Comparison of ENCODE assay signal across 1 cellular context in the genomic region with DNA sequence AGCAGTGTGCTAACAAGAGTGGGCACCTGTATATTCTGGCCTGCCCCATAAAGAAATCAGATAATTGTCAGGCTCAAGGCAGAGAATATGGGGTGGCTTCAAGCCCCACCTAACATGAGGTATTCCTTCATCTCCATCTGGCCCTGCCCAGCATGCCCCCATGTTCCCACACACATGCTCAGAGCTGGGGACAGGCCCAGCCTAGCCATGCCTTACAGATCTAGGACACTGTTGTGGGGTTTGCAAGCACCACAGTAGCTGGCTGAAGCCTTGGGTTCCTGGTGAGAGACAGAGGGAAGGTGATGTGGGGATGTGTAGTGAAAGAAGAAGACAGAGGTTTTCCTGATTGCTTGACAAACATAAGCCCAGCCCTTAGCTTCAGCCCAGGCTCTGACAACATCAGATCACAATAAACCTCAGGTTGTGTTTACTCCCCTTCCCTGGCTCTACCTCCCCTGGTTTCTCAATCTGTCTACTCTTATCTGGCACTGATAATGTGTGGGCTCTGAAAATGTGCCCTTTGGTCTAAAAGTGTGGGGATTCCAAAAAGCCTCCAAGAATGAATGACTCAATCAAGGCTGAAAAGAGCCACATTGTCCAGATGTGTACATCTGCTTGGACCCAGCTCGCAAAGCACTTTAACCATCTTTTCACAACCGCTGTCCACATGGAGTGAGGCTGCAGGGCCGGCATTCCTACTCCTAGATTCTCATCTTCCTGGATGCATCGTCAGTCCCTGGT.
TF ChIP-seq lines count a peak whose summit lies in the region.

No MANE protein-coding gene starts in this region.

TF ChIP-seq in HepG2, 621 proteins besides CTCF, POLR2A, EP300 and RAD21 (continued from another document and continues in another):
- TF ChIP-seq, protein P1, sequence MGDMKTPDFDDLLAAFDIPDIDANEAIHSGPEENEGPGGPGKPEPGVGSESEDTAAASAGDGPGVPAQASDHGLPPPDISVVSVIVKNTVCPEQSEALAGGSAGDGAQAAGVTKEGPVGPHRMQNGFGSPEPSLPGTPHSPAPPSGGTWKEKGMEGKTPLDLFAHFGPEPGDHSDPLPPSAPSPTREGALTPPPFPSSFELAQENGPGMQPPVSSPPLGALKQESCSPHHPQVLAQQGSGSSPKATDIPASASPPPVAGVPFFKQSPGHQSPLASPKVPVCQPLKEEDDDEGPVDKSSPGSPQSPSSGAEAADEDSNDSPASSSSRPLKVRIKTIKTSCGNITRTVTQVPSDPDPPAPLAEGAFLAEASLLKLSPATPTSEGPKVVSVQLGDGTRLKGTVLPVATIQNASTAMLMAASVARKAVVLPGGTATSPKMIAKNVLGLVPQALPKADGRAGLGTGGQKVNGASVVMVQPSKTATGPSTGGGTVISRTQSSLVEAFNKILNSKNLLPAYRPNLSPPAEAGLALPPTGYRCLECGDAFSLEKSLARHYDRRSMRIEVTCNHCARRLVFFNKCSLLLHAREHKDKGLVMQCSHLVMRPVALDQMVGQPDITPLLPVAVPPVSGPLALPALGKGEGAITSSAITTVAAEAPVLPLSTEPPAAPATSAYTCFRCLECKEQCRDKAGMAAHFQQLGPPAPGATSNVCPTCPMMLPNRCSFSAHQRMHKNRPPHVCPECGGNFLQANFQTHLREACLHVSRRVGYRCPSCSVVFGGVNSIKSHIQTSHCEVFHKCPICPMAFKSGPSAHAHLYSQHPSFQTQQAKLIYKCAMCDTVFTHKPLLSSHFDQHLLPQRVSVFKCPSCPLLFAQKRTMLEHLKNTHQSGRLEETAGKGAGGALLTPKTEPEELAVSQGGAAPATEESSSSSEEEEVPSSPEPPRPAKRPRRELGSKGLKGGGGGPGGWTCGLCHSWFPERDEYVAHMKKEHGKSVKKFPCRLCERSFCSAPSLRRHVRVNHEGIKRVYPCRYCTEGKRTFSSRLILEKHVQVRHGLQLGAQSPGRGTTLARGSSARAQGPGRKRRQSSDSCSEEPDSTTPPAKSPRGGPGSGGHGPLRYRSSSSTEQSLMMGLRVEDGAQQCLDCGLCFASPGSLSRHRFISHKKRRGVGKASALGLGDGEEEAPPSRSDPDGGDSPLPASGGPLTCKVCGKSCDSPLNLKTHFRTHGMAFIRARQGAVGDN (CRISPR knock-in tag; IDR thresholded peaks at IDR 0.05) = peak; percentile 20; the same call in 1 of the 2 replicates
- TF ChIP-seq POLR2AphosphoS2 (IDR thresholded peaks at IDR 0.05; ENCODE audit: low read depth, low read length) = no peak
- TF ChIP-seq ZNF512B (CRISPR knock-in tag; IDR thresholded peaks at IDR 0.05; ENCODE audit: borderline replicate concordance) = no peak
- TF ChIP-seq, protein P2, sequence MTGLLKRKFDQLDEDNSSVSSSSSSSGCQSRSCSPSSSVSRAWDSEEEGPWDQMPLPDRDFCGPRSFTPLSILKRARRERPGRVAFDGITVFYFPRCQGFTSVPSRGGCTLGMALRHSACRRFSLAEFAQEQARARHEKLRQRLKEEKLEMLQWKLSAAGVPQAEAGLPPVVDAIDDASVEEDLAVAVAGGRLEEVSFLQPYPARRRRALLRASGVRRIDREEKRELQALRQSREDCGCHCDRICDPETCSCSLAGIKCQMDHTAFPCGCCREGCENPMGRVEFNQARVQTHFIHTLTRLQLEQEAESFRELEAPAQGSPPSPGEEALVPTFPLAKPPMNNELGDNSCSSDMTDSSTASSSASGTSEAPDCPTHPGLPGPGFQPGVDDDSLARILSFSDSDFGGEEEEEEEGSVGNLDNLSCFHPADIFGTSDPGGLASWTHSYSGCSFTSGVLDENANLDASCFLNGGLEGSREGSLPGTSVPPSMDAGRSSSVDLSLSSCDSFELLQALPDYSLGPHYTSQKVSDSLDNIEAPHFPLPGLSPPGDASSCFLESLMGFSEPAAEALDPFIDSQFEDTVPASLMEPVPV (CRISPR knock-in tag; IDR thresholded peaks at IDR 0.05) = no peak
- no peak for TF ChIP-seq MTA3 (CRISPR knock-in tag; IDR thresholded peaks at IDR 0.05)
- no peak for TF ChIP-seq ZUFSP (CRISPR knock-in tag; IDR thresholded peaks at IDR 0.05; ENCODE audit: borderline replicate concordance)
- no peak for TF ChIP-seq CREB3 (CRISPR knock-in tag; IDR thresholded peaks at IDR 0.05)
- TF ChIP-seq ZNF768 (CRISPR knock-in tag; IDR thresholded peaks at IDR 0.05) = no peak
- TF ChIP-seq SALL2 (CRISPR knock-in tag; IDR thresholded peaks at IDR 0.05) = 0 out of 2 replicates have a peak, but pooled peaks have one; percentile 45
- no peak for TF ChIP-seq ZNF879 (CRISPR knock-in tag; IDR thresholded peaks at IDR 0.05)
- no peak for TF ChIP-seq ZNF207 (IDR thresholded peaks at IDR 0.05; ENCODE audit: borderline replicate concordance)
- no peak for TF ChIP-seq ZNF18 (CRISPR knock-in tag; IDR thresholded peaks at IDR 0.05; ENCODE audit: insufficient replicate concordance)
- TF ChIP-seq TCF12 (IDR thresholded peaks at IDR 0.05) = no peak
- no peak for TF ChIP-seq TCF12 (CRISPR knock-in tag; IDR thresholded peaks at IDR 0.05)
- TF ChIP-seq GTF2F1 (IDR thresholded peaks at IDR 0.05; ENCODE audit: low read length) = no peak
- TF ChIP-seq ZEB1 (IDR thresholded peaks at IDR 0.05; ENCODE audit: insufficient replicate concordance, low read depth) = no peak
- no peak for TF ChIP-seq NONO (IDR thresholded peaks at IDR 0.05)
- TF ChIP-seq NONO (CRISPR knock-in tag; conservative IDR thresholded peaks at IDR 0.05) = peak; percentile 62; the same call in 1 of the 2 replicates
- 0 out of 2 replicates have a peak, but pooled peaks have one; percentile 33 for TF ChIP-seq DPF2 (CRISPR knock-in tag; IDR thresholded peaks at IDR 0.05; ENCODE audit: borderline replicate concordance, low read depth)
- TF ChIP-seq NRL (CRISPR knock-in tag; IDR thresholded peaks at IDR 0.05; ENCODE audit: borderline replicate concordance) = no peak
- TF ChIP-seq, protein P3, sequence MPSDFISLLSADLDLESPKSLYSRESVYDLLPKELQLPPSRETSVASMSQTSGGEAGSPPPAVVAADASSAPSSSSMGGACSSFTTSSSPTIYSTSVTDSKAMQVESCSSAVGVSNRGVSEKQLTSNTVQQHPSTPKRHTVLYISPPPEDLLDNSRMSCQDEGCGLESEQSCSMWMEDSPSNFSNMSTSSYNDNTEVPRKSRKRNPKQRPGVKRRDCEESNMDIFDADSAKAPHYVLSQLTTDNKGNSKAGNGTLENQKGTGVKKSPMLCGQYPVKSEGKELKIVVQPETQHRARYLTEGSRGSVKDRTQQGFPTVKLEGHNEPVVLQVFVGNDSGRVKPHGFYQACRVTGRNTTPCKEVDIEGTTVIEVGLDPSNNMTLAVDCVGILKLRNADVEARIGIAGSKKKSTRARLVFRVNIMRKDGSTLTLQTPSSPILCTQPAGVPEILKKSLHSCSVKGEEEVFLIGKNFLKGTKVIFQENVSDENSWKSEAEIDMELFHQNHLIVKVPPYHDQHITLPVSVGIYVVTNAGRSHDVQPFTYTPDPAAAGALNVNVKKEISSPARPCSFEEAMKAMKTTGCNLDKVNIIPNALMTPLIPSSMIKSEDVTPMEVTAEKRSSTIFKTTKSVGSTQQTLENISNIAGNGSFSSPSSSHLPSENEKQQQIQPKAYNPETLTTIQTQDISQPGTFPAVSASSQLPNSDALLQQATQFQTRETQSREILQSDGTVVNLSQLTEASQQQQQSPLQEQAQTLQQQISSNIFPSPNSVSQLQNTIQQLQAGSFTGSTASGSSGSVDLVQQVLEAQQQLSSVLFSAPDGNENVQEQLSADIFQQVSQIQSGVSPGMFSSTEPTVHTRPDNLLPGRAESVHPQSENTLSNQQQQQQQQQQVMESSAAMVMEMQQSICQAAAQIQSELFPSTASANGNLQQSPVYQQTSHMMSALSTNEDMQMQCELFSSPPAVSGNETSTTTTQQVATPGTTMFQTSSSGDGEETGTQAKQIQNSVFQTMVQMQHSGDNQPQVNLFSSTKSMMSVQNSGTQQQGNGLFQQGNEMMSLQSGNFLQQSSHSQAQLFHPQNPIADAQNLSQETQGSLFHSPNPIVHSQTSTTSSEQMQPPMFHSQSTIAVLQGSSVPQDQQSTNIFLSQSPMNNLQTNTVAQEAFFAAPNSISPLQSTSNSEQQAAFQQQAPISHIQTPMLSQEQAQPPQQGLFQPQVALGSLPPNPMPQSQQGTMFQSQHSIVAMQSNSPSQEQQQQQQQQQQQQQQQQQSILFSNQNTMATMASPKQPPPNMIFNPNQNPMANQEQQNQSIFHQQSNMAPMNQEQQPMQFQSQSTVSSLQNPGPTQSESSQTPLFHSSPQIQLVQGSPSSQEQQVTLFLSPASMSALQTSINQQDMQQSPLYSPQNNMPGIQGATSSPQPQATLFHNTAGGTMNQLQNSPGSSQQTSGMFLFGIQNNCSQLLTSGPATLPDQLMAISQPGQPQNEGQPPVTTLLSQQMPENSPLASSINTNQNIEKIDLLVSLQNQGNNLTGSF (CRISPR knock-in tag; IDR thresholded peaks at IDR 0.05) = no peak
- TF ChIP-seq ZFP90 (CRISPR knock-in tag; IDR thresholded peaks at IDR 0.05; ENCODE audit: borderline replicate concordance) = no peak
- TF ChIP-seq MXI1 (IDR thresholded peaks at IDR 0.05; ENCODE audit: borderline replicate concordance, low read depth, low read length) = peak; percentile 40; the same call in 1 of the 3 replicates
- TF ChIP-seq ZNF446 (CRISPR knock-in tag; IDR thresholded peaks at IDR 0.05) = no peak
- no peak for TF ChIP-seq ZFP36 (IDR thresholded peaks at IDR 0.05; ENCODE audit: borderline replicate concordance, low read depth, low read length, partially characterized antibody)
- TF ChIP-seq ZNF674 (CRISPR knock-in tag; IDR thresholded peaks at IDR 0.05; ENCODE audit: low read depth) = no peak
- no peak for TF ChIP-seq MXD1 (CRISPR knock-in tag; IDR thresholded peaks at IDR 0.05)
- TF ChIP-seq TMF1 (CRISPR knock-in tag; IDR thresholded peaks at IDR 0.05; ENCODE audit: low read depth) = no peak
- TF ChIP-seq ZNF773 (CRISPR knock-in tag; IDR thresholded peaks at IDR 0.05; ENCODE audit: borderline replicate concordance) = no peak
- no peak for TF ChIP-seq ZBTB38 (CRISPR knock-in tag; IDR thresholded peaks at IDR 0.05)
- TF ChIP-seq, protein P4, sequence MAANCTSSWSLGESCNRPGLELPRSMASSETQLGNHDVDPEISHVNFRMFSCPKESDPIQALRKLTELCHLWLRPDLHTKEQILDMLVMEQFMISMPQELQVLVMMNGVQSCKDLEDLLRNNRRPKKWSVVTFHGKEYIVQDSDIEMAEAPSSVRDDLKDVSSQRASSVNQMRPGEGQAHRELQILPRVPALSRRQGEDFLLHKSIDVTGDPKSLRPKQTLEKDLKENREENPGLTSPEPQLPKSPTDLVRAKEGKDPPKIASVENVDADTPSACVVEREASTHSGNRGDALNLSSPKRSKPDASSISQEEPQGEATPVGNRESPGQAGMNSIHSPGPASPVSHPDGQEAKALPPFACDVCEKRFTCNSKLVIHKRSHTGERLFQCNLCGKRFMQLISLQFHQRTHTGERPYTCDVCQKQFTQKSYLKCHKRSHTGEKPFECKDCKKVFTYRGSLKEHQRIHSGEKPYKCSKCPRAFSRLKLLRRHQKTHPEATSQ (CRISPR knock-in tag; IDR thresholded peaks at IDR 0.05; ENCODE audit: borderline replicate concordance) = no peak
